22 cellular contexts compared by ENCODE assay signal in the genomic region with DNA sequence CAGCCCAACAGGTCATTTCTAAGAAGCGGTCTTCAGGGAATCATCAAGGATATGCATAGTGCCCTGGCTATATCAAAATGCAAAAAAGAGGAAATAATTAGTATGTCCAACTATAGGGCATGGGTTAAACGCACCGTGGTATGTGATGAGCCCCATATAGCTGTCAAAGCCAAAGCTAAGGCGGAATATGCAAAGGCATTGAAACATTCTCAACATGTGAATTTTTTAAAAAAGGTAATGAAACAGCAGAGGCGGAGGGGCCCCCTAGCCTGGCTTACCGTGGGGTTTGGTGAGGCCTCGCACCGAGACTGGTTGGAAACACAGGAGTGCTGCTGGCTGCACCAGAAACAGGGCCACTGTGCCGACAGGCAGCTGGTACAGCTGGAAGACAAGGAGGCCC. TPM values are rescaled to one million over a fixed set of nuclear protein-coding genes. Genes with fewer than 3 reads are reported as not detected.
"Had no signal": no experiment of that assay in that cellular context is flagged by ENCODE, and none has a peak within 500 bp of the region (broad histone marks: within the 10 kb centered on the region; RNA-seq: fewer than 3 reads in every experiment).

No MANE protein-coding gene starts in this region.

- H3K4me3 Mint-ChIP-seq: activated naive CD8-positive, alpha-beta T cell; stimulated activated naive CD8-positive, alpha-beta T cell treated with anti-CD3 and anti-CD28 coated beads, Interleukin-15, Interleukin-2, amounts not matched to agents 100 ng/mL and 50 ng/mL, for 24 hours had no signal

- H3K27me3 Mint-ChIP-seq: activated naive CD8-positive, alpha-beta T cell; progenitor cell of endocrine pancreas; stimulated activated naive CD8-positive, alpha-beta T cell treated with anti-CD3 and anti-CD28 coated beads, Interleukin-15, Interleukin-2, amounts not matched to agents 100 ng/mL and 50 ng/mL, for 24 hours had no signal

- H3K4me1 ChIP-seq: uterus had no signal

- H3K27me3 ChIP-seq: tibial nerve, uterus had no signal

- DNase-seq: activated CD4-positive, alpha-beta T cell treated with anti-CD3 and anti-CD28 coated beads, Interleukin-2, amount 50 U/mL, for 1 hour; activated CD4-positive, CD25-positive, alpha-beta regulatory T cell treated with anti-CD3 and anti-CD28 coated beads, Interleukin-2, amount 50 U/mL, for 72 hours; activated CD8-positive, alpha-beta memory T cell treated with anti-CD3 and anti-CD28 coated beads for 24 hours; activated CD8-positive, alpha-beta memory T cell treated with anti-CD3 and anti-CD28 coated beads, Interleukin-2, amount 50 U/mL, for 48 hours; dermis blood vessel endothelial cell; foreskin fibroblast; head of caudate nucleus; kidney glomerular epithelial cell; left ventricle myocardium inferior; mammary epithelial cell; stimulated activated CD4-positive, alpha-beta T cell treated with anti-CD3 and anti-CD28 coated beads, Interleukin-2, amount 100 ng/mL, for 24 hours; uterus had no signal

- H3K27ac ChIP-seq: epithelial cell of prostate, left ventricle myocardium inferior, uterus had no signal

- H3K36me3 ChIP-seq: uterus had no signal

- H3K36me3 Mint-ChIP-seq: activated naive CD8-positive, alpha-beta T cell had no signal

- H3K9me3 ChIP-seq: left ventricle myocardium inferior, tibial nerve, uterus had no signal

- H3K27ac Mint-ChIP-seq: activated naive CD8-positive, alpha-beta T cell; progenitor cell of endocrine pancreas; stimulated activated naive CD8-positive, alpha-beta T cell treated with anti-CD3 and anti-CD28 coated beads, Interleukin-15, Interleukin-2, amounts not matched to agents 100 ng/mL and 50 ng/mL, for 24 hours had no signal

- H3K9me3 Mint-ChIP-seq: stimulated activated naive CD8-positive, alpha-beta T cell treated with anti-CD3 and anti-CD28 coated beads, Interleukin-15, Interleukin-2, amounts not matched to agents 100 ng/mL and 50 ng/mL, for 24 hours had no signal

- H3K4me3 ChIP-seq: left ventricle myocardium inferior, tibial nerve, uterus had no signal

RNA-seq across cellular contexts. Expression of a gene that starts 40.3 kb away (rescaled TPM):
- total RNA-seq: chondrocyte; dermis blood vessel endothelial cell; left ventricle myocardium inferior; mammary epithelial cell; myocyte; osteoblast; progenitor cell of endocrine pancreas; T-helper 1 cell treated with Interleukin-12 subunit alpha and Interleukin-12 subunit beta and Interleukin-4 antibody, amounts not matched to agents 30 ng/mL and 1 ng/mL, for 36 hours; tibial nerve; uterus had no signal
- polyA plus RNA-seq: mammary epithelial cell, neural cell had no signal

RNA-seq across cellular contexts. Expression of a gene that starts 54.9 kb away (rescaled TPM):
- total RNA-seq: chondrocyte; dermis blood vessel endothelial cell; left ventricle myocardium inferior; mammary epithelial cell; myocyte; osteoblast; T-helper 1 cell treated with Interleukin-12 subunit alpha and Interleukin-12 subunit beta and Interleukin-4 antibody, amounts not matched to agents 30 ng/mL and 1 ng/mL, for 36 hours; tibial nerve had no signal
- polyA plus RNA-seq: mammary epithelial cell, neural cell had no signal
